Comparison of ENCODE assay signal across 1 cellular context in genomic region chr15:74438696-74439316, GRCh38.
TF ChIP-seq lines count a peak whose summit lies in the region.

No MANE protein-coding gene starts in this region.

TF ChIP-seq in IMR-90, 13 proteins besides CTCF, POLR2A, EP300 and RAD21:
- TF ChIP-seq RFX5 (IDR thresholded peaks at IDR 0.05; ENCODE audit: low read depth, low read length) (no peak), SMC3 (IDR thresholded peaks at IDR 0.05; ENCODE audit: low read depth, low read length) (peak; percentile 99)
TF ChIP-seq in IMR-90: peak in this region for 1.
